In genomic region chr11:64619196-64619595, GRCh38 we compare ENCODE assay signal across 16 cellular contexts. TPM values are rescaled to one million over a fixed set of nuclear protein-coding genes. Genes with fewer than 3 reads are reported as not detected.
A peak's percentile ranks its signal among the peaks of the same experiment; 100 is the strongest.
DNase-seq lines count a peak whose midpoint lies in the region; ATAC-seq, FAIRE-seq and TF ChIP-seq lines count a peak whose summit lies in the region.
"Had no signal": no experiment of that assay in that cellular context is flagged by ENCODE, and none has a peak within 500 bp of the region (broad histone marks: within the 10 kb centered on the region; RNA-seq: fewer than 3 reads in every experiment).

No MANE protein-coding gene starts in this region.

- H3K27me3 Mint-ChIP-seq in stimulated activated naive B cell treated with anti-CD40 and anti-IgM and Interleukin-4, amounts not matched to agents 10 μg/mL and 1 μg/mL and 100 μg/mL, for 72 hours: no peaks in the 10 kb centered on the region

- no peak overlapping the region for H3K27ac Mint-ChIP-seq in stimulated activated naive B cell treated with anti-CD40 and anti-IgM and Interleukin-4, amounts not matched to agents 10 μg/mL and 1 μg/mL and 100 μg/mL, for 72 hours
- H3K27ac Mint-ChIP-seq: progenitor cell of endocrine pancreas had no signal

- H3K36me3 Mint-ChIP-seq in stimulated activated naive B cell treated with anti-CD40 and anti-IgM and Interleukin-4, amounts not matched to agents 10 μg/mL and 1 μg/mL and 100 μg/mL, for 72 hours: no peaks in the 10 kb centered on the region

- H3K9me3 Mint-ChIP-seq in stimulated activated naive B cell treated with anti-CD40 and anti-IgM and Interleukin-4, amounts not matched to agents 10 μg/mL and 1 μg/mL and 100 μg/mL, for 72 hours: no peaks in the 10 kb centered on the region
- H3K9me3 Mint-ChIP-seq: activated T-cell treated with anti-CD3 and anti-CD28 coated beads, Interleukin-2, amount 50 U/mL, for 4 hours had no signal

- no peak for FAIRE-seq in GM12892 (lab: Jason Lieb, UNC)

- peak overlapping the region; percentile 81 for H3K27ac ChIP-seq in KOPT-K1 (ENCODE audit: low read depth, low read length, poor library complexity, severe bottlenecking)
- H3K27ac ChIP-seq in cingulate gyrus (ENCODE audit: low read depth, low read length): peak overlapping the region; percentile 58
- peak overlapping the region; percentile 42 for H3K27ac ChIP-seq in temporal lobe (ENCODE audit: low read depth, low read length)

- no peak for ATAC-seq in stimulated activated naive B cell treated with anti-CD40 and anti-IgM and Interleukin-4, amounts not matched to agents 10 μg/mL and 1 μg/mL and 100 μg/mL, for 72 hours (replicated peaks)
- no peak for ATAC-seq in GM18870 (IDR thresholded peaks at IDR 0.05; ENCODE audit: unreplicated experiment)

- peaks cover 8 to 13% of the 10 kb centered on the region in 2 donors for H3K4me1 Mint-ChIP-seq in stimulated activated naive B cell treated with anti-CD40 and anti-IgM and Interleukin-4, amounts not matched to agents 10 μg/mL and 1 μg/mL and 100 μg/mL, for 72 hours

- no peak for TF ChIP-seq POLR2A in GM12892 (IDR thresholded peaks at IDR 0.05; ENCODE audit: low read depth, low read length)

- H3K4me3 Mint-ChIP-seq in stimulated activated naive B cell treated with anti-CD40 and anti-IgM and Interleukin-4, amounts not matched to agents 10 μg/mL and 1 μg/mL and 100 μg/mL, for 72 hours: no peak overlapping the region
- H3K4me3 Mint-ChIP-seq: activated T-cell treated with anti-CD3 and anti-CD28 coated beads, Interleukin-2, amount 50 U/mL, for 4 hours had no signal

- DNase-seq in middle frontal gyrus (ENCODE audit: extremely low spot score, low spot score): peak; percentile 58
- no peak for DNase-seq in stimulated activated naive B cell treated with anti-CD40 and anti-IgM and Interleukin-4, amounts not matched to agents 10 μg/mL and 1 μg/mL and 100 μg/mL, for 72 hours
- DNase-seq in GM12892 (ENCODE audit: insufficient read length): no peak
- DNase-seq: activated CD4-positive, alpha-beta T cell treated with anti-CD3 and anti-CD28 coated beads, Interleukin-2, amount 50 U/mL, for 1 hour; activated T-cell treated with anti-CD3 and anti-CD28 coated beads, Interleukin-2, amount 50 U/mL, for 4 hours; NCI-H187 had no signal

- H3K9me3 ChIP-seq in KOPT-K1 (ENCODE audit: insufficient read depth, low read length, poor library complexity, severe bottlenecking): no peaks in the 10 kb centered on the region

- no peaks in the 10 kb centered on the region for H3K36me3 ChIP-seq in KOPT-K1 (ENCODE audit: insufficient read depth, low read length)

RNA-seq across cellular contexts. Expression of gene SLC22A12, which starts 28.2 kb away (rescaled TPM):
- total RNA-seq in temporal lobe: not detected
- not detected for polyA plus RNA-seq in GM12892 (2012; ENCODE audit: missing spikeins)
- total RNA-seq: activated T-cell treated with anti-CD3 and anti-CD28 coated beads, Interleukin-2, amount 50 U/mL, for 4 hours; chondrocyte; glomerular endothelial cell; LHCN-M2; mononuclear cell; NCI-H460; progenitor cell of endocrine pancreas had no signal
